Comparison of ENCODE assay signal across 1 cellular context in genomic region chr17:78179372-78179771, GRCh38.
TF ChIP-seq lines count a peak whose summit lies in the region.

No MANE protein-coding gene starts in this region.

TF ChIP-seq in HepG2, 621 proteins besides CTCF, POLR2A, EP300 and RAD21:
- TF ChIP-seq STAT5B (CRISPR knock-in tag; IDR thresholded peaks at IDR 0.05) = no peak
- TF ChIP-seq FOSL2 (CRISPR knock-in tag; IDR thresholded peaks at IDR 0.05) = peak; percentile 67
- TF ChIP-seq NR1H2 (CRISPR knock-in tag; IDR thresholded peaks at IDR 0.05; ENCODE audit: borderline replicate concordance, low read depth) = no peak
- TF ChIP-seq ZC3H4 (CRISPR knock-in tag; IDR thresholded peaks at IDR 0.05; ENCODE audit: borderline replicate concordance) = no peak
- TF ChIP-seq ZBTB2 (CRISPR knock-in tag; IDR thresholded peaks at IDR 0.05; ENCODE audit: low read depth) = no peak
- TF ChIP-seq ZBTB33 (CRISPR knock-in tag; IDR thresholded peaks at IDR 0.05) = peak; percentile 45; the same call in 1 of the 2 replicates
- TF ChIP-seq AGO2 (optimal IDR thresholded peaks at IDR 0.05; ENCODE audit: low read depth, low read length) = peak; percentile 73
- no peak for TF ChIP-seq SALL1 (CRISPR knock-in tag; IDR thresholded peaks at IDR 0.05)
- TF ChIP-seq ZNF670 (CRISPR knock-in tag; IDR thresholded peaks at IDR 0.05; ENCODE audit: borderline replicate concordance) = no peak
- TF ChIP-seq GATA4 (IDR thresholded peaks at IDR 0.05; ENCODE audit: borderline replicate concordance, low read depth) = no peak
- peak; percentile 50; the same call in 1 of the 2 replicates for TF ChIP-seq CEBPB (IDR thresholded peaks at IDR 0.05; ENCODE audit: borderline replicate concordance, low read depth, low read length)
- TF ChIP-seq ZNF850 (CRISPR knock-in tag; conservative IDR thresholded peaks at IDR 0.05) = no peak
TF ChIP-seq in HepG2: peak in this region for 4.
